18 cellular contexts compared by ENCODE assay signal in the genomic region with DNA sequence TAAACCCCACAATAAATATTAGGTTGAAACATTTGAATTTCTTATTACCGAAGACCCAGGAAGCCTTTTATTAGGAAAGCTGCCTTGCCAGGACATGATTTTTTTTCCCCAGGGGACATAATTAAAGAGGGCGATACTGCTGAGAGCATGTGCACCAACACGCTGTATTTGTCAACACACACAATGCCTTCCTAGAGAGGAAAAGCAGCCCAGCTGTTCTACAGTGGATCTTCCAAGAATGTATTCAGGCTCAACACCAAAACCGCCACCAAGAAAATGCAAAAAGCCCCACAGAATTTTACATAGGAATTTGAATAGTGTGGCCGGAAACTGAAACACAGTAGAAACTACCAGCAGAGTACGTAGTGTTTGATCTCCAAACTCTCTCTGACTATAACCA.
DNase-seq lines count a peak whose midpoint lies in the region; ATAC-seq and TF ChIP-seq lines count a peak whose summit lies in the region.
"Had no signal": no experiment of that assay in that cellular context is flagged by ENCODE, and none has a peak within 500 bp of the region (broad histone marks: within the 10 kb centered on the region; RNA-seq: fewer than 3 reads in every experiment).

No MANE protein-coding gene starts in this region.

- H3K36me3 ChIP-seq in HUES48 (ENCODE audit: control insufficient read depth, insufficient read depth, low read length), result no peaks in the 10 kb centered on the region
- no peaks in the 10 kb centered on the region for H3K36me3 ChIP-seq in SK-N-MC (ENCODE audit: insufficient read depth, low read length)
- H3K36me3 ChIP-seq in neural progenitor cell, result no peaks in the 10 kb centered on the region
- H3K36me3 ChIP-seq: SJSA1 had no signal

- peak overlapping the region; percentile 85 for H3K27ac ChIP-seq in HUES48 (ENCODE audit: low read depth, low read length)
- no peak overlapping the region for H3K27ac ChIP-seq in SK-N-MC
- peak overlapping the region; percentile 84 for H3K27ac ChIP-seq in neural progenitor cell
- H3K27ac ChIP-seq: SJSA1 had no signal

- H3K36me3 Mint-ChIP-seq in neural progenitor cell, result no peaks in the 10 kb centered on the region
- H3K36me3 Mint-ChIP-seq: CD14-positive monocyte, T-cell had no signal

- H3K27me3 Mint-ChIP-seq in neural progenitor cell (ENCODE audit: insufficient read depth, low read depth), result peaks cover 4% of the 10 kb centered on the region
- H3K27me3 Mint-ChIP-seq: T-cell had no signal

- DNase-seq in NCI-H2171 (lab: John Stamatoyannopoulos, UW) (peak; percentile 84), SK-N-MC (ENCODE audit: low read depth, low spot score) (peak; percentile 16), neural progenitor cell (ENCODE audit: low spot score) (peak; percentile 45), T-helper 2 cell (no peak)
- no peak for DNase-seq in activated CD8-positive, alpha-beta memory T cell treated with anti-CD3 and anti-CD28 coated beads, Interleukin-2, amount 50 U/mL, for 4 hours
- DNase-seq: ACHN, AML-193, DMS153, HFFc6, NCI-H2029, NCI-H2227 treated with DMSO at 0.1 percent for 48 hours, NCI-H774, PC-3, T-cell had no signal

- H3K79me2 ChIP-seq in neural progenitor cell (ENCODE audit: low read depth), result peaks cover 24% of the 10 kb centered on the region

- H3K9ac ChIP-seq in HUES48 (ENCODE audit: low read depth, low read length), result no peak overlapping the region
- no peak overlapping the region for H3K9ac ChIP-seq in SK-N-MC (ENCODE audit: insufficient read length)
- no peak overlapping the region for H3K9ac ChIP-seq in neural progenitor cell

- peaks cover 40% of the 10 kb centered on the region for H3K4me1 ChIP-seq in HUES48 (ENCODE audit: control insufficient read depth, insufficient read depth, low read length)
- H3K4me1 ChIP-seq in neural progenitor cell, result peaks cover 50% of the 10 kb centered on the region
- H3K4me1 ChIP-seq: SJSA1 had no signal

- peak overlapping the region; percentile 27 for H2AFZ ChIP-seq in neural progenitor cell (replicated peaks)

- H3K4me1 Mint-ChIP-seq in neural progenitor cell, result peaks cover 10% of the 10 kb centered on the region
- H3K4me1 Mint-ChIP-seq: CD14-positive monocyte, T-cell had no signal

- H4K20me1 ChIP-seq in neural progenitor cell (ENCODE audit: low read depth), result no peaks in the 10 kb centered on the region

- H3K27me3 ChIP-seq in HUES48 (ENCODE audit: control insufficient read depth, insufficient read depth, low read length), result no peaks in the 10 kb centered on the region
- no peaks in the 10 kb centered on the region for H3K27me3 ChIP-seq in neural progenitor cell
- H3K27me3 ChIP-seq: SJSA1 had no signal

- ATAC-seq in HG03457 (IDR thresholded peaks at IDR 0.05; ENCODE audit: unreplicated experiment), result no peak
- ATAC-seq: PC-3, T-cell had no signal

- H3K4me2 ChIP-seq in neural progenitor cell, result peak overlapping the region; percentile 74

- H3K9me3 ChIP-seq in HUES48 (ENCODE audit: control insufficient read depth, insufficient read depth, low read length), result no peaks in the 10 kb centered on the region
- no peaks in the 10 kb centered on the region for H3K9me3 ChIP-seq in SK-N-MC (ENCODE audit: low read depth, low read length)
- H3K9me3 ChIP-seq in neural progenitor cell (ENCODE audit: low read depth), result no peaks in the 10 kb centered on the region
- H3K9me3 ChIP-seq: SJSA1 had no signal

- H3K4me3 ChIP-seq in HUES48 (ENCODE audit: low read depth, low read length) (no peak overlapping the region), SK-N-MC (peak overlapping the region; percentile 34; the same call in 1 of the 2 replicates), neural progenitor cell (peak overlapping the region; percentile 25)
- H3K4me3 ChIP-seq: SJSA1 had no signal

- no peak for TF ChIP-seq CTCF in neural progenitor cell (IDR thresholded peaks at IDR 0.05)

- peaks cover 38% of the 10 kb centered on the region for H3F3A ChIP-seq in neural progenitor cell (ENCODE audit: low read depth)

- no peak overlapping the region for H3K4me3 Mint-ChIP-seq in neural progenitor cell
- H3K4me3 Mint-ChIP-seq: CD14-positive monocyte, HFFc6, T-cell had no signal

- H3K27ac Mint-ChIP-seq in neural progenitor cell, result no peak overlapping the region
- H3K27ac Mint-ChIP-seq: CD14-positive monocyte, HFFc6, T-cell had no signal

- no peaks in the 10 kb centered on the region for H3K9me3 Mint-ChIP-seq in neural progenitor cell

Comparison
In these comparisons a context has a peak if more than half of its experiments do, and no peak if none do; other contexts are left out.
1. DNase-seq: peak in NCI-H2171 (single experiment), SK-N-MC (single experiment) and neural progenitor cell (single experiment); none in T-helper 2 cell (0 of 5) and activated CD8-positive, alpha-beta memory T cell treated with anti-CD3 and anti-CD28 coated beads, Interleukin-2, amount 50 U/mL, for 4 hours (single experiment).